In the genomic region with DNA sequence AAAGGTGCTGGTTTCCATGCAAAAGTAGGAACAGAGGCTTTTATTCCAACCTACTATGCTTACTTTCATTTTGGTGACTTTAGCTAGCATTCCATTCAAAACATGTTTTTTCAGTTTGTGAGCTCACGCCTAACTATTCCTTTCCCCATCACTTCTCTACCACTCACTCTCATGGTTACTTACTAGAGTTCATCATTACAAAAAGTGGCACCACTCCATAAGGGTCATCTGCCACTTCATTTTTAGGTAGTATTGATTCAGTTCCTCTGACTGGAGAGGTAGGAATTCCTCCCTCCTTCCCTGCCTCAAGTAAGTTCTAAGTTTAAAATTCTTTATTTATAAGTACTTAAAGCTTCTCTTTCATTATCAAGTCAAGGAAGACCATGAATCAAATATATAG, we compare ENCODE assay signal across 16 cellular contexts.
"Had no signal": no experiment of that assay in that cellular context is flagged by ENCODE, and none has a peak within 500 bp of the region (broad histone marks: within the 10 kb centered on the region; RNA-seq: fewer than 3 reads in every experiment).

No MANE protein-coding gene starts in this region.

- ATAC-seq: heart right ventricle; left lobe of liver; lower lobe of right lung; naive thymus-derived CD4-positive, alpha-beta T cell; WTC11 had no signal

- H3K27ac ChIP-seq: adrenal gland, coronary artery, epithelial cell of prostate, heart right ventricle, lower lobe of right lung, upper lobe of left lung had no signal

- H3K4me1 ChIP-seq: heart right ventricle, lower lobe of right lung, upper lobe of left lung had no signal

- DNase-seq: activated T-cell treated with anti-CD3 and anti-CD28 coated beads, Interleukin-2, amount 50 U/mL, for 1 hour; adrenal gland; heart right ventricle; kidney; lower lobe of right lung; naive thymus-derived CD4-positive, alpha-beta T cell; occipital lobe; stimulated activated CD4-positive, alpha-beta T cell treated with anti-CD3 and anti-CD28 coated beads, Interleukin-4, amount 100 ng/mL, for 24 hours; stimulated activated naive CD4-positive, alpha-beta T cell treated with Interleukin-2 at 50 U/mL for 16 hours; T-helper 9 cell; upper lobe of left lung had no signal

- FAIRE-seq: bronchial epithelial cell, kidney had no signal

- H3K27me3 ChIP-seq: heart right ventricle, upper lobe of left lung had no signal

- H3K9me3 ChIP-seq: adrenal gland, lower lobe of right lung, upper lobe of left lung had no signal

- H3K36me3 ChIP-seq: adrenal gland, heart right ventricle, lower lobe of right lung, upper lobe of left lung had no signal

- H3K4me3 ChIP-seq: adrenal gland, coronary artery, heart right ventricle, lower lobe of right lung, upper lobe of left lung had no signal
